In the genomic region with DNA sequence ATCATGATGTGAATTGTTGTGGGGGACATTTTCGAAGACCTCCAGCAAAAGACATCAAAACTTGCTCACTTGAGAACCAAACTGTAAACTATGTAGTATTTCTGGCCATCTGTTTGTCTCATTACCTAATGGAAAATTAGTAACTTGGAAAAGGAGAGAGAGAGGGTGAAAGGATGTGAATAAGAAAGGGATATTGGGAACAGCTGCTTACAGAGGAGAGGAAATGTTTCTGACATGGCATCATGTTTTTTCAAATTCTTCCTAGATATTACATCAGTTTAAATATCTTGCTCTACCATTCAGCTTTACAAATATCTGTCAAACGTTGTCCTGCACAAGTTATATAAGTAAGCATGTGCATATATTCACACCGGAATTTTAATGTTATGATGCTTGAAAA, we compare ENCODE assay signal across 25 cellular contexts. TPM values are rescaled to one million over a fixed set of nuclear protein-coding genes. Genes with fewer than 3 reads are reported as not detected.
DNase-seq lines count a peak whose midpoint lies in the region; ATAC-seq and TF ChIP-seq lines count a peak whose summit lies in the region.
"Had no signal": no experiment of that assay in that cellular context is flagged by ENCODE, and none has a peak within 500 bp of the region (broad histone marks: within the 10 kb centered on the region; RNA-seq: fewer than 3 reads in every experiment).

No MANE protein-coding gene starts in this region.

- no peaks in the 10 kb centered on the region for H4K20me1 ChIP-seq in PC-3 (ENCODE audit: low read length)

- no peaks in the 10 kb centered on the region for H3K9me2 ChIP-seq in PC-3 (replicated peaks; ENCODE audit: low read length)

- POLR2A ChIA-PET in PC-3 (lab: Charles Lee; ENCODE audit: unreplicated experiment), result no interaction called here

- H2AFZ ChIP-seq in PC-3 (ENCODE audit: low read length), result no peak overlapping the region
- H2AFZ ChIP-seq: neural progenitor cell had no signal

- H3K4me2 ChIP-seq in PC-3 (ENCODE audit: low read length), result no peak overlapping the region
- H3K4me2 ChIP-seq: A549, neural progenitor cell had no signal

- intact Hi-C loops in heart right ventricle (cut with DNase I) (no loop called here), right cardiac atrium (cut with DNase I) (no loop called here), PC-3 (cut with micrococcal nuclease) (no loop called here)

- CTCF ChIA-PET in PC-3 (lab: Charles Lee), result no interaction called here

- 50 to 52% methylated on average over 3 of the region's 3 CpGs for WGBS in heart right ventricle, 2 donors
- WGBS in right cardiac atrium, result 46% methylated on average over 3 of the region's 3 CpGs

- H3K4me3 ChIP-seq in heart right ventricle (no peak overlapping the region), right cardiac atrium (ENCODE audit: low read length) (no peak overlapping the region), SJCRH30 (no peak overlapping the region), fibroblast of pulmonary artery (replicated peaks; ENCODE audit: low read depth, low read length) (no peak overlapping the region), PC-3 (ENCODE audit: low read length) (no peak overlapping the region)
- H3K4me3 ChIP-seq: A549, ascending aorta, gastrocnemius medialis, neural progenitor cell, psoas muscle, upper lobe of left lung had no signal

- no peak overlapping the region for H3K9ac ChIP-seq in PC-3 (ENCODE audit: low read length)
- H3K9ac ChIP-seq: neural progenitor cell had no signal

- peak in 5 of 8 donors; percentile 53 to 79 (median 65) for ATAC-seq in heart right ventricle
- ATAC-seq in right cardiac atrium, result no peak
- ATAC-seq in PC-3, result no peak
- ATAC-seq in HG03520 (IDR thresholded peaks at IDR 0.05; ENCODE audit: unreplicated experiment), result no peak
- ATAC-seq: A549; activated CD8-positive, alpha-beta T cell treated with anti-CD3 and anti-CD28 coated beads for 36 hours; gastrocnemius medialis; psoas muscle had no signal

- no peaks in the 10 kb centered on the region for H3F3A ChIP-seq in PC-3 (ENCODE audit: low read length, unreplicated experiment)

- H3K4me1 ChIP-seq in heart right ventricle, result peaks cover 0 to 4% (median 0%) of the 10 kb centered on the region in 9 donors
- H3K4me1 ChIP-seq in right cardiac atrium (ENCODE audit: control insufficient read depth, insufficient read depth, low read length), result no peaks in the 10 kb centered on the region
- H3K4me1 ChIP-seq in SJCRH30, result peaks cover 9% of the 10 kb centered on the region
- H3K4me1 ChIP-seq in PC-3 (ENCODE audit: insufficient read depth, low read length), result peaks cover 5% of the 10 kb centered on the region
- H3K4me1 ChIP-seq: A549, ascending aorta, gastrocnemius medialis, neural progenitor cell, psoas muscle, upper lobe of left lung had no signal

- no peaks in the 10 kb centered on the region for H3K9me3 ChIP-seq in heart right ventricle
- H3K9me3 ChIP-seq in right cardiac atrium (ENCODE audit: control insufficient read depth, low read length), result no peaks in the 10 kb centered on the region
- H3K9me3 ChIP-seq in SJCRH30 (replicated peaks), result no peaks in the 10 kb centered on the region
- H3K9me3 ChIP-seq in PC-3 (ENCODE audit: low read length), result no peaks in the 10 kb centered on the region
- H3K9me3 ChIP-seq: A549, ascending aorta, gastrocnemius medialis, psoas muscle, upper lobe of left lung had no signal

- H3K27me3 ChIP-seq in heart right ventricle (no peaks in the 10 kb centered on the region), right cardiac atrium (ENCODE audit: control insufficient read depth, insufficient read depth) (no peaks in the 10 kb centered on the region), SJCRH30 (no peaks in the 10 kb centered on the region), PC-3 (ENCODE audit: low read length) (no peaks in the 10 kb centered on the region)
- H3K27me3 ChIP-seq: ascending aorta, gastrocnemius medialis, neural progenitor cell, upper lobe of left lung had no signal

- H3K27ac ChIP-seq in heart right ventricle, result peak overlapping the region in 4 of 10 donors; percentile 10 to 39 (median 24)
- no peak overlapping the region for H3K27ac ChIP-seq in right cardiac atrium (ENCODE audit: low read length)
- peak overlapping the region; percentile 64 for H3K27ac ChIP-seq in SJCRH30
- no peak overlapping the region for H3K27ac ChIP-seq in PC-3 (ENCODE audit: low read length)
- H3K27ac ChIP-seq: A549, ascending aorta, gastrocnemius medialis, neural progenitor cell, psoas muscle, upper lobe of left lung had no signal

- TF ChIP-seq CTCF in heart right ventricle (IDR thresholded peaks at IDR 0.05) (no peak), fibroblast of pulmonary artery (IDR thresholded peaks at IDR 0.05; ENCODE audit: low read length, missing control alignments) (no peak), PC-3 (conservative IDR thresholded peaks at IDR 0.05; ENCODE audit: low read depth, low read length) (no peak)

- DNase-seq in heart right ventricle (no peak), right cardiac atrium (no peak), SJCRH30 (peak in 1 of 2 experiments; percentile 23), fibroblast of pulmonary artery (ENCODE audit: low read depth) (peak; percentile 77), PC-3 (no peak), NCI-H146 (lab: John Stamatoyannopoulos, UW) (no peak), KG1 (lab: John Stamatoyannopoulos, UW) (no peak)
- DNase-seq: activated CD4-positive, CD25-positive, alpha-beta regulatory T cell; activated CD8-positive, alpha-beta T cell treated with anti-CD3 and anti-CD28 coated beads for 36 hours; activated naive CD4-positive, alpha-beta T cell treated with anti-CD3 and anti-CD28 coated beads for 36 hours; activated T-cell treated with anti-CD3 and anti-CD28 coated beads, Interleukin-2, amount 50 U/mL, for 24 hours; CD4-positive, alpha-beta memory T cell; DMS53; endodermal cell; gastrocnemius medialis; left cardiac atrium; NCI-H1417; psoas muscle; stimulated activated CD4-positive, alpha-beta T cell treated with anti-CD3 and anti-CD28 coated beads, Interleukin-4, amount 100 ng/mL, for 4 hours; T1000; upper lobe of left lung had no signal

- no peaks in the 10 kb centered on the region for H3K79me2 ChIP-seq in PC-3 (ENCODE audit: low read length)

- H3K36me3 ChIP-seq in heart right ventricle, result no peaks in the 10 kb centered on the region
- H3K36me3 ChIP-seq in SJCRH30, result no peaks in the 10 kb centered on the region
- no peaks in the 10 kb centered on the region for H3K36me3 ChIP-seq in PC-3 (ENCODE audit: low read depth, low read length)
- H3K36me3 ChIP-seq: ascending aorta, gastrocnemius medialis, neural progenitor cell, upper lobe of left lung had no signal

- BruUV-seq in PC-3 (replicated peaks; lab: Mats Ljungman, UMichigan), result no TSS peak

RNA-seq across cellular contexts. Expression of gene GUCY1A2, which starts 20.1 kb away (rescaled TPM):
- total RNA-seq in heart right ventricle (10 to 100 TPM in 3 of 10 donors, 1 to 10 TPM in 7; 5.4 to 18.5 (median 9.0) TPM), right cardiac atrium (1 to 10 TPM; 1.8 to 9.0 (median 2.9) TPM), PC-3 (2014; rRNA removed) (not detected in 2 replicates)
- polyA plus RNA-seq in heart right ventricle (1 to 10 TPM in 1 of 2 donors, under 1 TPM in 1; 0.68 to 2.3 TPM), right cardiac atrium (0.43 TPM)
- total RNA-seq in SJCRH30 (2014; rRNA removed; shearing (Covaris generic)), result 0.57 and 0.58 TPM in 2 replicates
- total RNA-seq: activated CD8-positive, alpha-beta T cell treated with anti-CD3 and anti-CD28 coated beads for 36 hours; activated naive CD4-positive, alpha-beta T cell treated with anti-CD3 and anti-CD28 coated beads for 36 hours had no signal
- polyA plus RNA-seq: CD4-positive, alpha-beta memory T cell had no signal

Comparison
In these comparisons a context has a peak if more than half of its experiments do, and no peak if none do; other contexts are left out.
1. ATAC-seq: peak in heart right ventricle (5 of 8); none in right cardiac atrium (0 of 2), PC-3 (single experiment) and HG03520 (single experiment).